In genomic region chr7:130485734-130486113, GRCh38 we compare ENCODE assay signal across 8 cellular contexts. TPM values are rescaled to one million over a fixed set of nuclear protein-coding genes. Genes with fewer than 3 reads are reported as not detected.
DNase-seq lines count a peak whose midpoint lies in the region; ATAC-seq and TF ChIP-seq lines count a peak whose summit lies in the region.

No MANE protein-coding gene starts in this region.

- CTCF ChIA-PET in HCT116 (lab: Charles Lee): no interaction called here

- no peaks in the 10 kb centered on the region for H3K9me2 ChIP-seq in HCT116 (ENCODE audit: insufficient read depth)

- no peak for TF ChIP-seq POLR2A in HCT116 (IDR thresholded peaks at IDR 0.05; ENCODE audit: borderline replicate concordance, extremely low read depth, insufficient read depth, insufficient read length)
- no peak for TF ChIP-seq POLR2A in esophagus squamous epithelium (IDR thresholded peaks at IDR 0.05)
- TF ChIP-seq POLR2A in gastrocnemius medialis (IDR thresholded peaks at IDR 0.05): no peak

- no TSS peak for BruUV-seq in HCT116 (replicated peaks; lab: Mats Ljungman, UMichigan)

- H3K4me1 ChIP-seq in HCT116 (ENCODE audit: control insufficient read depth in 1 of 2, insufficient read depth in 2 of 2, low read length in 2 of 2): peaks cover 0 to 20% of the 10 kb centered on the region in 2 experiments; a peak in 1 of 4 replicates
- H3K4me1 ChIP-seq in esophagus squamous epithelium: peaks cover 7 to 20% (median 9%) of the 10 kb centered on the region in 3 donors
- no peaks in the 10 kb centered on the region for H3K4me1 ChIP-seq in gastrocnemius medialis

- peak; percentile 20 for ATAC-seq in HCT116
- ATAC-seq in gastrocnemius medialis: no peak

- H3K27ac ChIP-seq in HCT116 (ENCODE audit: low read depth, low read length) (no peak overlapping the region), VCaP (peak overlapping the region; percentile 82), esophagus squamous epithelium (no peak overlapping the region), gastrocnemius medialis (no peak overlapping the region)

- 0 out of 2 replicates have a peak overlapping the region, but pooled peaks have one; percentile 62 for H3K9ac ChIP-seq in HCT116 (ENCODE audit: low read length)

- H3K9me3 ChIP-seq in HCT116 (ENCODE audit: control insufficient read depth in 1 of 2, insufficient read depth in 1 of 2, low read depth in 1 of 2, low read length in 2 of 2): no peaks in the 10 kb centered on the region
- H3K9me3 ChIP-seq in esophagus squamous epithelium: no peaks in the 10 kb centered on the region
- no peaks in the 10 kb centered on the region for H3K9me3 ChIP-seq in gastrocnemius medialis

- H3K4me2 ChIP-seq in HCT116 (ENCODE audit: low read length): peak overlapping the region; percentile 74

- WGBS in esophagus squamous epithelium, 2 donors: 67 to 68% methylated on average over 11 of the region's 11 CpGs

- H3K36me3 ChIP-seq in HCT116 (ENCODE audit: control insufficient read depth in 1 of 2, insufficient read depth in 2 of 2, low read length in 2 of 2) (no peaks in the 10 kb centered on the region), esophagus squamous epithelium (no peaks in the 10 kb centered on the region), gastrocnemius medialis (no peaks in the 10 kb centered on the region)

- intact Hi-C loops in HCT116 (cut with micrococcal nuclease) (loop anchor here (5.0 to 10.0 kb wide), 2 partner anchors 211 to 413 kb away; partner anchors contain the start of gene KLHDC10), esophagus squamous epithelium (cut with DNase I) (no loop called here), gastrocnemius medialis (cut with DNase I; ENCODE audit: low total_unique reads) (loop anchor here (5.0 to 10.0 kb wide), 2 partner anchors 208 to 239 kb away; no protein-coding TSS in a partner anchor)

- no peak for DNase-seq in HCT116 (ENCODE audit: low read depth, low spot score)
- DNase-seq in esophagus squamous epithelium (lab: John Stamatoyannopoulos, UW): no peak
- no peak for DNase-seq in gastrocnemius medialis
- DNase-seq in effector CD4-positive, alpha-beta T cell: no peak
- no peak for DNase-seq in NOMO-1 treated with dmso at 0.1 percent for 144 hours (lab: John Stamatoyannopoulos, UW; ENCODE audit: unreplicated experiment)
- no peak for DNase-seq in NOMO-1 (lab: John Stamatoyannopoulos, UW; ENCODE audit: unreplicated experiment in 2 of 2)
- no peak for DNase-seq in cerebellum (ENCODE audit: low spot score)

- TF ChIP-seq CTCF in HCT116 (IDR thresholded peaks at IDR 0.05 in 2 of 3, conservative IDR thresholded peaks at IDR 0.05 in 1 of 3; ENCODE audit: borderline replicate concordance in 1 of 3, insufficient read depth in 1 of 3, low read depth in 2 of 3, low read length in 2 of 3) (no peak), VCaP (conservative IDR thresholded peaks at IDR 0.05) (no peak), esophagus squamous epithelium (IDR thresholded peaks at IDR 0.05) (no peak), gastrocnemius medialis (IDR thresholded peaks at IDR 0.05 in 4 of 5, conservative IDR thresholded peaks at IDR 0.05 in 1 of 5) (no peak)

- H3K27me3 ChIP-seq in HCT116 (ENCODE audit: insufficient read depth, low read length) (no peaks in the 10 kb centered on the region), esophagus squamous epithelium (peaks cover 0 to 59% (median 0%) of the 10 kb centered on the region in 4 donors), gastrocnemius medialis (peaks cover 2 to 53% (median 17%) of the 10 kb centered on the region in 3 donors)

- H3K79me2 ChIP-seq in HCT116 (ENCODE audit: insufficient read depth, low read length): peaks cover 38% of the 10 kb centered on the region

- H4K20me1 ChIP-seq in HCT116 (ENCODE audit: insufficient read depth): no peaks in the 10 kb centered on the region

- in situ Hi-C loops in gastrocnemius medialis (cut with MboI; ENCODE audit: low sequenced_read_pairs in 4 of 4): no loop called here

- H3K4me3 ChIP-seq in HCT116 (replicated peaks in 1 of 2; ENCODE audit: low read depth in 1 of 2, low read length in 2 of 2) (peak overlapping the region; percentile 53 to 62), esophagus squamous epithelium (peak overlapping the region; percentile 40 to 68 (median 50)), gastrocnemius medialis (peak overlapping the region in 3 of 4 donors; percentile 32 to 50 (median 45))

- POLR2A ChIA-PET in HCT116 (lab: Charles Lee): no interaction called here

- H2AFZ ChIP-seq in HCT116 (ENCODE audit: low read depth, low read length, poor library complexity, severe bottlenecking): peak overlapping the region; percentile 2

- RAD21 ChIA-PET in HCT116 (lab: Charles Lee; ENCODE audit: low non-redundant PET in 1 of 2, low total read pairs in 2 of 2, uncharacterized antibody in 2 of 2, unreplicated experiment in 2 of 2): no interaction called here

- no peak for TF ChIP-seq RAD21 in HCT116 (IDR thresholded peaks at IDR 0.05; ENCODE audit: low read depth)

TF ChIP-seq in HCT116, 20 proteins besides CTCF, POLR2A, EP300 and RAD21:
- TF ChIP-seq CEBPB (IDR thresholded peaks at IDR 0.05; ENCODE audit: low read depth) (peak; percentile 62; the same call in 1 of the 2 replicates), POLR2AphosphoS5 (IDR thresholded peaks at IDR 0.05; ENCODE audit: low read depth, low read length) (no peak), ELF1 (IDR thresholded peaks at IDR 0.05; ENCODE audit: borderline replicate concordance, low read depth) (no peak)

RNA-seq across cellular contexts. Expression of gene MEST, which starts 6.2 kb away (rescaled TPM):
- total RNA-seq in HCT116 (2021; ENCODE audit: unreplicated experiment) (49.5 TPM), esophagus squamous epithelium (10 to 100 TPM in 2 of 4 donors, 1 to 10 TPM in 2; 5.2 to 14.0 (median 9.3) TPM), gastrocnemius medialis (1 to 10 TPM; 1.4 to 2.3 (median 1.7) TPM), cerebellum (143 TPM)
- polyA plus RNA-seq in HCT116 (2012): 21.7 and 29.5 TPM in 2 replicates

RNA-seq across cellular contexts. Expression of gene CEP41, which starts 44.9 kb away (rescaled TPM):
- total RNA-seq in HCT116 (2021; ENCODE audit: unreplicated experiment): 13.6 TPM
- polyA plus RNA-seq in HCT116 (2012): 5.2 and 7.5 TPM in 2 replicates
- 1 to 10 TPM; 1.9 to 6.8 (median 3.2) TPM for total RNA-seq in esophagus squamous epithelium
- total RNA-seq in gastrocnemius medialis: 1 to 10 TPM; 1.8 to 6.2 (median 1.9) TPM
- 18.2 TPM for total RNA-seq in cerebellum
